Comparison of ENCODE assay signal across 8 cellular contexts in genomic region chr12:122190842-122191668, GRCh38. TPM values are rescaled to one million over a fixed set of nuclear protein-coding genes. Genes with fewer than 3 reads are reported as not detected.
A peak's percentile ranks its signal among the peaks of the same experiment; 100 is the strongest.
DNase-seq lines count a peak whose midpoint lies in the region; ATAC-seq and TF ChIP-seq lines count a peak whose summit lies in the region.

No MANE protein-coding gene starts in this region.

- H3K4me1 Mint-ChIP-seq in activated T-cell treated with anti-CD3 and anti-CD28 coated beads, Interleukin-2, amount 50 U/mL, for 24 hours (ENCODE audit: low read depth): peaks cover 4% of the 10 kb centered on the region
- H3K4me1 Mint-ChIP-seq in progenitor cell of endocrine pancreas (ENCODE audit: low read depth): no peaks in the 10 kb centered on the region

- no peak overlapping the region for H3K27ac ChIP-seq in OCI-LY3 (ENCODE audit: low read length)

- H3K4me2 ChIP-seq in OCI-LY3 (ENCODE audit: low read length): peak overlapping the region; percentile 24

- POLR2A ChIA-PET in HEK293T (lab: Yijun Ruan, JAX): no interaction called here

- H2AFZ ChIP-seq in OCI-LY3 (ENCODE audit: low read depth, low read length): no peak overlapping the region

- H3K9ac ChIP-seq in OCI-LY3 (ENCODE audit: low read length): no peak overlapping the region

- peaks cover 6% of the 10 kb centered on the region; the same call in 1 of the 2 replicates for H3K27me3 ChIP-seq in OCI-LY3 (ENCODE audit: low read depth, low read length)

- no peaks in the 10 kb centered on the region for H3K79me2 ChIP-seq in OCI-LY3 (ENCODE audit: low read length)

- DNase-seq in COLO829 (ENCODE audit: low spot score) (peak; percentile 66), HEK293T (ENCODE audit: extremely low spot score) (peak; percentile 81), fibroblast of the conjunctiva (ENCODE audit: low read depth) (peak; percentile 18), progenitor cell of endocrine pancreas (ENCODE audit: low spot score, unreplicated experiment) (peak; percentile 66)
- DNase-seq in activated T-cell treated with anti-CD3 and anti-CD28 coated beads, Interleukin-2, amount 50 U/mL, for 24 hours: peak; percentile 78

- H3K36me3 ChIP-seq in OCI-LY3 (replicated peaks; ENCODE audit: low read depth, low read length): no peaks in the 10 kb centered on the region

- no peaks in the 10 kb centered on the region for H4K20me1 ChIP-seq in OCI-LY3 (ENCODE audit: insufficient read depth, low read length)

- no peak overlapping the region for H3K4me3 ChIP-seq in OCI-LY3 (ENCODE audit: low read length)

- no peak overlapping the region for H3K4me3 Mint-ChIP-seq in activated T-cell treated with anti-CD3 and anti-CD28 coated beads, Interleukin-2, amount 50 U/mL, for 24 hours
- no peak overlapping the region for H3K4me3 Mint-ChIP-seq in progenitor cell of endocrine pancreas (ENCODE audit: low read depth)

- no peaks in the 10 kb centered on the region for H3K9me3 ChIP-seq in OCI-LY3 (ENCODE audit: insufficient read depth, low read length)

- CTCF ChIA-PET in HEK293T (lab: Yijun Ruan, JAX): interaction anchor here (0.8 to 1.2 kb wide), 4 partner anchors 15 to 66 kb away, joined by 3 to 5 read pairs (median 4); no protein-coding TSS in a partner anchor

- TF ChIP-seq CTCF in OCI-LY3 (IDR thresholded peaks at IDR 0.05; ENCODE audit: low read depth, low read length) (peak; percentile 88), progenitor cell of endocrine pancreas (IDR thresholded peaks at IDR 0.05; ENCODE audit: unreplicated experiment) (peak; percentile 83)

- no peak overlapping the region for H3K27ac Mint-ChIP-seq in activated T-cell treated with anti-CD3 and anti-CD28 coated beads, Interleukin-2, amount 50 U/mL, for 24 hours
- H3K27ac Mint-ChIP-seq in progenitor cell of endocrine pancreas: no peak overlapping the region

- ATAC-seq in GM18870 (IDR thresholded peaks at IDR 0.05; ENCODE audit: unreplicated experiment): no peak
- no peak for ATAC-seq in HG03354 (IDR thresholded peaks at IDR 0.05; ENCODE audit: poor library complexity, severe bottlenecking, unreplicated experiment)

- H3K4me1 ChIP-seq in OCI-LY3 (ENCODE audit: low read length): no peaks in the 10 kb centered on the region

- H3K36me3 Mint-ChIP-seq in activated T-cell treated with anti-CD3 and anti-CD28 coated beads, Interleukin-2, amount 50 U/mL, for 24 hours (ENCODE audit: low read depth): no peaks in the 10 kb centered on the region
- no peaks in the 10 kb centered on the region for H3K36me3 Mint-ChIP-seq in progenitor cell of endocrine pancreas (ENCODE audit: insufficient read depth)

- H3K9me3 Mint-ChIP-seq in activated T-cell treated with anti-CD3 and anti-CD28 coated beads, Interleukin-2, amount 50 U/mL, for 24 hours: peaks cover 7% of the 10 kb centered on the region
- no peaks in the 10 kb centered on the region for H3K9me3 Mint-ChIP-seq in progenitor cell of endocrine pancreas (ENCODE audit: low read depth)

- no peaks in the 10 kb centered on the region for H3K27me3 Mint-ChIP-seq in activated T-cell treated with anti-CD3 and anti-CD28 coated beads, Interleukin-2, amount 50 U/mL, for 24 hours
- peaks cover 3% of the 10 kb centered on the region for H3K27me3 Mint-ChIP-seq in progenitor cell of endocrine pancreas

TF ChIP-seq in HEK293T, 16 proteins besides CTCF, POLR2A, EP300 and RAD21:
- TF ChIP-seq ZNF384 (IDR thresholded peaks at IDR 0.05) (peak; percentile 83), SP1 (IDR thresholded peaks at IDR 0.05) (no peak), FOXA1 (IDR thresholded peaks at IDR 0.05) (no peak), LEF1 (IDR thresholded peaks at IDR 0.05; ENCODE audit: borderline replicate concordance) (no peak)
- TF ChIP-seq, protein P1, sequence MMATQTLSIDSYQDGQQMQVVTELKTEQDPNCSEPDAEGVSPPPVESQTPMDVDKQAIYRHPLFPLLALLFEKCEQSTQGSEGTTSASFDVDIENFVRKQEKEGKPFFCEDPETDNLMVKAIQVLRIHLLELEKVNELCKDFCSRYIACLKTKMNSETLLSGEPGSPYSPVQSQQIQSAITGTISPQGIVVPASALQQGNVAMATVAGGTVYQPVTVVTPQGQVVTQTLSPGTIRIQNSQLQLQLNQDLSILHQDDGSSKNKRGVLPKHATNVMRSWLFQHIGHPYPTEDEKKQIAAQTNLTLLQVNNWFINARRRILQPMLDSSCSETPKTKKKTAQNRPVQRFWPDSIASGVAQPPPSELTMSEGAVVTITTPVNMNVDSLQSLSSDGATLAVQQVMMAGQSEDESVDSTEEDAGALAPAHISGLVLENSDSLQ (IDR thresholded peaks at IDR 0.05): no peak

RNA-seq across cellular contexts. Expression of gene LRRC43, which starts 8.1 kb away (rescaled TPM):
- 5.4 and 5.5 TPM in 2 replicates for total RNA-seq in progenitor cell of endocrine pancreas

RNA-seq across cellular contexts. Expression of gene B3GNT4, which starts 12.5 kb away (rescaled TPM):
- total RNA-seq in progenitor cell of endocrine pancreas: 0.27 and 0.91 TPM in 2 replicates

RNA-seq across cellular contexts. Expression of gene IL31, which starts 17.0 kb away (rescaled TPM):
- total RNA-seq in progenitor cell of endocrine pancreas: not detected in 2 replicates

RNA-seq across cellular contexts. Expression of gene DIABLO, which starts 34.8 kb away (rescaled TPM):
- total RNA-seq in progenitor cell of endocrine pancreas: 63.8 and 65.3 TPM in 2 replicates

Comparison
In these comparisons a context has a peak if more than half of its experiments do, and no peak if none do; other contexts are left out.
1. DNase-seq: peak in every context shown above with its lines; median percentile 81 in HEK293T; 78 in activated T-cell treated with anti-CD3 and anti-CD28 coated beads, Interleukin-2, amount 50 U/mL, for 24 hours; 66 in COLO829; 66 in progenitor cell of endocrine pancreas; 18 in fibroblast of the conjunctiva.